Comparison of ENCODE assay signal across 27 cellular contexts in the genomic region with DNA sequence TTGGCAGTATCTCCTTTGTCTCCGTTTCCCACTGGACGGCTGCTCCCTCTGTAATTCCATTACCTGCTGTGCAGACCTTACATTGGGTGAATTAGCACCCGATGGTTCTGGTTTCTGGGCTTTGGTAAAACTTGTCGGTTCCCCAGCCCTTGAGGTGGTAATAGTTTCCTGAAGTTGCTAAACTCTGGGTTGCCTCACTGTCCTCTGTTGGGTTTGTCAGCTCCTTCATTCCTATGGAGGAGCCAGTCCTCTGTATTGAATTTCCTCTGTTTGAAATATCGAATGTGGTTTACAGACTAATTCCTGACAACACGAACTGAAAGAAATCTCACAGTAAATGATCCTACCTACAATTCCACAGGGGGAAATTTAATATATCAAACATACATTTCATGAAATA.
"Had no signal": no experiment of that assay in that cellular context is flagged by ENCODE, and none has a peak within 500 bp of the region (broad histone marks: within the 10 kb centered on the region; RNA-seq: fewer than 3 reads in every experiment).

No MANE protein-coding gene starts in this region.

- H3K27ac ChIP-seq: colonic mucosa, coronary artery, epithelial cell of prostate, esophagus muscularis mucosa, esophagus squamous epithelium, foreskin keratinocyte, gastroesophageal sphincter, heart left ventricle, heart right ventricle had no signal

- H3K4me3 Mint-ChIP-seq: dendritic cell treated with granulocyte-macrophage colony-stimulating factor and Interleukin-4, amounts not matched to agents 40 ng/mL and 50 ng/mL, for 4 days; effector memory CD8-positive, alpha-beta T cell had no signal

- ATAC-seq: effector memory CD8-positive, alpha-beta T cell; esophagus mucosa; foreskin keratinocyte; gastroesophageal sphincter; heart left ventricle; heart right ventricle had no signal

- H3K36me3 ChIP-seq: colonic mucosa, esophagus muscularis mucosa, esophagus squamous epithelium, gastrocnemius medialis, gastroesophageal sphincter, heart left ventricle, heart right ventricle had no signal

- H3K4me1 ChIP-seq: colonic mucosa, esophagus muscularis mucosa, esophagus squamous epithelium, foreskin keratinocyte, gastrocnemius medialis, gastroesophageal sphincter, heart left ventricle, heart right ventricle had no signal

- H3K27ac Mint-ChIP-seq: dendritic cell treated with granulocyte-macrophage colony-stimulating factor and Interleukin-4, amounts not matched to agents 40 ng/mL and 50 ng/mL, for 4 days; effector memory CD8-positive, alpha-beta T cell had no signal

- H3K27me3 ChIP-seq: colonic mucosa, esophagus muscularis mucosa, esophagus squamous epithelium, foreskin keratinocyte, gastrocnemius medialis, gastroesophageal sphincter, heart left ventricle, heart right ventricle had no signal

- H3K9me3 ChIP-seq: colonic mucosa, esophagus muscularis mucosa, esophagus squamous epithelium, gastrocnemius medialis, gastroesophageal sphincter, heart left ventricle, heart right ventricle had no signal

- H3K27me3 Mint-ChIP-seq: effector memory CD8-positive, alpha-beta T cell had no signal

- FAIRE-seq: colon, endometrium, frontal cortex had no signal

- H3K9me3 Mint-ChIP-seq: dendritic cell treated with granulocyte-macrophage colony-stimulating factor and Interleukin-4, amounts not matched to agents 40 ng/mL and 50 ng/mL, for 4 days had no signal

- H3K4me3 ChIP-seq: colonic mucosa, coronary artery, dorsolateral prefrontal cortex, esophagus muscularis mucosa, esophagus squamous epithelium, gastrocnemius medialis, gastroesophageal sphincter, heart left ventricle, heart right ventricle had no signal

- DNase-seq: colonic mucosa; cortex of kidney; dermis blood vessel endothelial cell; dorsolateral prefrontal cortex; effector CD4-positive, alpha-beta T cell; effector CD8-positive, alpha-beta T cell; effector memory CD4-positive, alpha-beta T cell; effector memory CD8-positive, alpha-beta T cell; erythroblast; esophagus squamous epithelium; foreskin fibroblast; foreskin keratinocyte; foreskin melanocyte; gastrocnemius medialis; glutamatergic neuron; head of caudate nucleus; heart left ventricle; heart right ventricle had no signal
